8 cellular contexts compared by ENCODE assay signal in genomic region chr4:73434311-73434710, GRCh38. TPM values are rescaled to one million over a fixed set of nuclear protein-coding genes. Genes with fewer than 3 reads are reported as not detected.
A peak's percentile ranks its signal among the peaks of the same experiment; 100 is the strongest.
DNase-seq lines count a peak whose midpoint lies in the region; ATAC-seq and TF ChIP-seq lines count a peak whose summit lies in the region.

No MANE protein-coding gene starts in this region.

- no peak overlapping the region for H3K4me3 ChIP-seq in epithelial cell of proximal tubule (ENCODE audit: low read depth, low read length)

- ATAC-seq in GM18868 (IDR thresholded peaks at IDR 0.05; ENCODE audit: unreplicated experiment) (peak; percentile 89), GM19035 (IDR thresholded peaks at IDR 0.05; ENCODE audit: unreplicated experiment) (no peak)

- H3K27ac ChIP-seq in caudate nucleus (ENCODE audit: low read depth, low read length), result no peak overlapping the region

- peak; percentile 40 for DNase-seq in AG08395 (ENCODE audit: low spot score)
- peak; percentile 10 for DNase-seq in epithelial cell of proximal tubule (ENCODE audit: low read depth)
- DNase-seq in caudate nucleus (lab: John Stamatoyannopoulos, UW), result no peak
- DNase-seq in cortex of kidney (lab: John Stamatoyannopoulos, UW), result no peak
- no peak for DNase-seq in stimulated activated CD8-positive, alpha-beta memory T cell treated with anti-CD3 and anti-CD28 coated beads, Interleukin-4, amount 100 ng/mL, for 48 hours

- peak; percentile 36; the same call in 1 of the 2 replicates for TF ChIP-seq CTCF in LNCAP (IDR thresholded peaks at IDR 0.05)
- TF ChIP-seq CTCF in epithelial cell of proximal tubule (conservative IDR thresholded peaks at IDR 0.05; ENCODE audit: low read depth, low read length), result peak; percentile 56

RNA-seq across cellular contexts. Expression of gene AFP, which starts 1.7 kb away (rescaled TPM):
- 0.22 and 2.2 TPM in 2 replicates for total RNA-seq in epithelial cell of proximal tubule

RNA-seq across cellular contexts. Expression of gene ALB, which starts 30.2 kb away (rescaled TPM):
- not detected in 2 replicates for total RNA-seq in epithelial cell of proximal tubule

RNA-seq across cellular contexts. Expression of gene AFM, which starts 47.2 kb away (rescaled TPM):
- total RNA-seq in epithelial cell of proximal tubule, result not detected in 2 replicates

Comparison
In these comparisons a context has a peak if more than half of its experiments do, and no peak if none do; other contexts are left out.
1. DNase-seq: peak in AG08395 (single experiment) and epithelial cell of proximal tubule (single experiment); none in caudate nucleus (0 of 61), cortex of kidney (single experiment) and stimulated activated CD8-positive, alpha-beta memory T cell treated with anti-CD3 and anti-CD28 coated beads, Interleukin-4, amount 100 ng/mL, for 48 hours (single experiment).